Comparison of ENCODE assay signal across 11 cellular contexts in the genomic region with DNA sequence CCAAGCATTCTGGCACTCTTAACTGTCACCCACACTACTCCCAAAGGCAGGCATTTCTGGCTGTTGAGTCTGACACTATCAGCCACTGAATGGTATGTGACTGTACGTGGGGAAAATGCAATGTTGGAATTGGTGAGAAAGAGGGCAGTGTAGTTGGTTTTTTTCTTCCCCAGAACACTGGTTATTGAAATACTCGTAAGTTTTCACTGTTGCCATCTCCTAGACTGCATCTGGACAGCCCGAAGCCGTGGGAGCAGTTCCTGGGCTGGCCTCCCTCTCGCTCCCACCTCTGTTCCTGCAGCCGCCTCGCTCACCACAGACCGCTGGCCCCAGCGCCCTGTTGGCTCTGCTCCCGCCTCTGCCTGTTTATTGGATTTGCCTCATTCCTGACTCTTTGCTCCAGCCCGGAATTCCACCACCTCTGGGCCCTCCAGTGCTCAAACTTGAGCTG. TPM values are rescaled to one million over a fixed set of nuclear protein-coding genes. Genes with fewer than 3 reads are reported as not detected.
DNase-seq lines count a peak whose midpoint lies in the region; ATAC-seq, FAIRE-seq and TF ChIP-seq lines count a peak whose summit lies in the region.
"Had no signal": no experiment of that assay in that cellular context is flagged by ENCODE, and none has a peak within 500 bp of the region (broad histone marks: within the 10 kb centered on the region; RNA-seq: fewer than 3 reads in every experiment).

No MANE protein-coding gene starts in this region.

- TF ChIP-seq CTCF in AG10803 (conservative IDR thresholded peaks at IDR 0.05; ENCODE audit: low read length) (no peak), left ventricle myocardium inferior (IDR thresholded peaks at IDR 0.05; ENCODE audit: borderline replicate concordance) (no peak), pancreas (IDR thresholded peaks at IDR 0.05) (no peak)

- FAIRE-seq in pancreas (lab: Jason Lieb, UNC) = no peak

- H3K4me3 ChIP-seq in AG10803 (ENCODE audit: low read length) (no peak overlapping the region), adipocyte (ENCODE audit: low read length) (peak overlapping the region; percentile 53), left ventricle myocardium inferior (no peak overlapping the region), pancreas (no peak overlapping the region)
- H3K4me3 ChIP-seq: BLaER1 treated with 17β-estradiol and CSF1 and Interleukin-3, amounts not matched to agents 10 nM and 100 nM had no signal

- ATAC-seq in pancreas (peak in 3 of 4 donors; percentile 59 to 66 (median 65)), HG03565 (IDR thresholded peaks at IDR 0.05; ENCODE audit: unreplicated experiment) (no peak)
- ATAC-seq: T-helper 17 cell had no signal

- H3K27ac ChIP-seq in left ventricle myocardium inferior (replicated peaks) (peak overlapping the region; percentile 40), pancreas (no peak overlapping the region)
- H3K27ac ChIP-seq: BLaER1 treated with 17β-estradiol and CSF1 and Interleukin-3, amounts not matched to agents 10 nM and 100 nM; neutrophil had no signal

- peak overlapping the region; percentile 71 for H3K9ac ChIP-seq in adipocyte (ENCODE audit: low read length)
- H3K9ac ChIP-seq: BLaER1 treated with 17β-estradiol and CSF1 and Interleukin-3, amounts not matched to agents 10 nM and 100 nM had no signal

- no peaks in the 10 kb centered on the region for H3K9me3 ChIP-seq in adipocyte (ENCODE audit: control insufficient read depth, low read length)
- H3K9me3 ChIP-seq in left ventricle myocardium inferior (replicated peaks) = no peaks in the 10 kb centered on the region
- no peaks in the 10 kb centered on the region for H3K9me3 ChIP-seq in pancreas
- H3K9me3 ChIP-seq: neutrophil had no signal

- intact Hi-C loops in left ventricle myocardium inferior (cut with micrococcal nuclease) (no loop called here), pancreas (cut with DNase I) (no loop called here)

- H3K36me3 ChIP-seq in adipocyte (ENCODE audit: control insufficient read depth, insufficient read depth, low read length, severe bottlenecking) (no peaks in the 10 kb centered on the region), left ventricle myocardium inferior (no peaks in the 10 kb centered on the region), pancreas (no peaks in the 10 kb centered on the region)
- H3K36me3 ChIP-seq: BLaER1 treated with 17β-estradiol and CSF1 and Interleukin-3, amounts not matched to agents 10 nM and 100 nM; neutrophil had no signal

- H3K27me3 ChIP-seq in adipocyte (replicated peaks; ENCODE audit: control insufficient read depth, insufficient read depth, low read length) (no peaks in the 10 kb centered on the region), left ventricle myocardium inferior (ENCODE audit: low read depth) (peaks cover 14% of the 10 kb centered on the region), pancreas (no peaks in the 10 kb centered on the region)
- H3K27me3 ChIP-seq: BLaER1 treated with 17β-estradiol and CSF1 and Interleukin-3, amounts not matched to agents 10 nM and 100 nM had no signal

- H3K4me1 ChIP-seq in adipocyte (ENCODE audit: control insufficient read depth, insufficient read depth, low read length) (peaks cover 54% of the 10 kb centered on the region), left ventricle myocardium inferior (peaks cover 41% of the 10 kb centered on the region), pancreas (peaks cover 0 to 8% (median 0%) of the 10 kb centered on the region in 3 donors)
- H3K4me1 ChIP-seq: BLaER1 treated with 17β-estradiol and CSF1 and Interleukin-3, amounts not matched to agents 10 nM and 100 nM had no signal

- DNase-seq in AG10803 (ENCODE audit: low read depth) (peak; percentile 40), adipocyte (ENCODE audit: low read depth) (peak; percentile 69), left ventricle myocardium inferior (peak; percentile 52), pancreas (peak in 4 of 6 donors; percentile 17 to 60 (median 46)), GOT3 (lab: John Stamatoyannopoulos, UW) (no peak), NCI-H446 (lab: John Stamatoyannopoulos, UW) (no peak)
- no peak for DNase-seq in activated CD4-positive, alpha-beta T cell treated with anti-CD3 and anti-CD28 coated beads for 4 hours
- DNase-seq: T-helper 17 cell had no signal

- WGBS in pancreas, 2 donors = 57 to 67% methylated on average over 11 of the region's 11 CpGs

RNA-seq across cellular contexts. Expression of gene PLCE1, which starts 5.7 kb away (rescaled TPM):
- 11.2 TPM for total RNA-seq in left ventricle myocardium inferior
- 1 to 10 TPM; 3.1 to 7.2 (median 4.6) TPM for total RNA-seq in pancreas
- 1 to 10 TPM; 1.8 to 4.4 TPM for polyA plus RNA-seq in pancreas

Comparison
In these comparisons a context has a peak if more than half of its experiments do, and no peak if none do; other contexts are left out.
1. DNase-seq: peak in AG10803 (single experiment), adipocyte (single experiment), left ventricle myocardium inferior (single experiment) and pancreas (4 of 6); none in GOT3 (single experiment), NCI-H446 (0 of 2) and activated CD4-positive, alpha-beta T cell treated with anti-CD3 and anti-CD28 coated beads for 4 hours (0 of 2).